Comparison of ENCODE assay signal across 33 cellular contexts in the genomic region with DNA sequence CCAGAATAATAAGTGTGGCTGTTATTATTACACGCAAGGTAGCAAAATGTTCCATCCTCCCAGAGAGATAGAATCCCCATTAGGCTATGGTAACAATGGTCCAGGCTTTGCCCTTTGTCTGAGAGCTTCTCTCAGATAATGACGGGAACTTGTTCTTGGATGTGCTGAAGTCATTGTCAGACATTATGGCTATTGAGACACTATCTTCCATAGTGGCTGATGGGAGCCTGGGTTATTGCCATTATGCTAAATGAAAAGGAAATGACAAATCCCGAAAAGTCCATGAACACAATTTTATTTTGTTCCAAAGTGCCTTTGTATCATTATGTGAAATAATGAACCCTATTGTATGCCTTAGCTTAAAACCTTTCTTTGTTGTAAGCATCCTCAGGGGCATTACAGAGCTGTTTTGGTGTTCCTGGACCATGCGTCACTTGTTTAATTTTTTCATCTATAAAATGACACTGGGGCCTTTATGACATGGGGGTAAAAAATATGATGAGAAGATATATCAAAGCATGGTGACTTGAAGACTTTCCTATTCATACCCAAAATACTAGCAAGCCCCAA.
"Had no signal": no experiment of that assay in that cellular context is flagged by ENCODE, and none has a peak within 500 bp of the region (broad histone marks: within the 10 kb centered on the region; RNA-seq: fewer than 3 reads in every experiment).

No MANE protein-coding gene starts in this region.

- H3K27me3 Mint-ChIP-seq: effector memory CD8-positive, alpha-beta T cell; natural killer cell treated with Interleukin-12 subunit alpha and Interleukin-12 subunit beta and Interleukin-15 and Interleukin-18, amount 100 ng/mL, for 72 hours; stimulated activated naive CD8-positive, alpha-beta T cell treated with anti-CD3 and anti-CD28 coated beads, Interleukin-15, amount 100 ng/mL, for 72 hours had no signal

- H3K9me3 ChIP-seq: esophagus squamous epithelium, gastroesophageal sphincter, heart right ventricle, left ventricle myocardium inferior, lower lobe of right lung, mucosa of descending colon, neutrophil, pancreas, right atrium auricular region, thyroid gland had no signal

- ATAC-seq: effector memory CD8-positive, alpha-beta T cell; gastroesophageal sphincter; heart right ventricle; left colon; lower lobe of right lung; mucosa of descending colon; natural killer cell treated with Interleukin-12 subunit alpha and Interleukin-12 subunit beta and Interleukin-15 and Interleukin-18, amount 100 ng/mL, for 72 hours; pancreas; sciatic nerve; stimulated activated naive CD8-positive, alpha-beta T cell treated with anti-CD3 and anti-CD28 coated beads, Interleukin-15, amount 100 ng/mL, for 72 hours had no signal

- H3K4me1 ChIP-seq: esophagus squamous epithelium, gastroesophageal sphincter, left ventricle myocardium inferior, lower lobe of right lung, pancreas, right atrium auricular region, thyroid gland had no signal

- H3K27me3 ChIP-seq: esophagus squamous epithelium, gastroesophageal sphincter, heart right ventricle, neutrophil, pancreas, right atrium auricular region, thyroid gland had no signal

- H3K4me3 ChIP-seq: esophagus squamous epithelium, gastroesophageal sphincter, heart right ventricle, left ventricle myocardium inferior, lower lobe of right lung, mucosa of descending colon, pancreas, right atrium auricular region, smooth muscle cell, thyroid gland had no signal

- H3K4me1 Mint-ChIP-seq: mesothelial cell of epicardium; naive B cell; stimulated activated naive CD8-positive, alpha-beta T cell treated with anti-CD3 and anti-CD28 coated beads, Interleukin-15, amount 100 ng/mL, for 72 hours had no signal

- H3K27ac ChIP-seq: esophagus squamous epithelium, gastroesophageal sphincter, heart right ventricle, left ventricle myocardium inferior, lower lobe of right lung, neutrophil, pancreas, right atrium auricular region, thyroid gland had no signal

- H3K36me3 ChIP-seq: esophagus squamous epithelium, gastroesophageal sphincter, heart right ventricle, left ventricle myocardium inferior, lower lobe of right lung, neutrophil, pancreas, right atrium auricular region, thyroid gland had no signal

- H3K36me3 Mint-ChIP-seq: mesothelial cell of epicardium; naive B cell; natural killer cell treated with Interleukin-12 subunit alpha and Interleukin-12 subunit beta and Interleukin-15 and Interleukin-18, amount 100 ng/mL, for 72 hours had no signal

- H3K27ac Mint-ChIP-seq: effector memory CD8-positive, alpha-beta T cell; mesothelial cell of epicardium; naive B cell; natural killer cell treated with Interleukin-12 subunit alpha and Interleukin-12 subunit beta and Interleukin-15 and Interleukin-18, amount 100 ng/mL, for 72 hours; progenitor cell of endocrine pancreas; stimulated activated naive CD8-positive, alpha-beta T cell treated with anti-CD3 and anti-CD28 coated beads, Interleukin-15, amount 100 ng/mL, for 72 hours had no signal

- DNase-seq: cerebellar nuclear complex; cortex of kidney; effector memory CD8-positive, alpha-beta T cell; erythroblast; esophagus squamous epithelium; glutamatergic neuron; heart right ventricle; islet precursor cell; kidney glomerular epithelial cell; left colon; left ventricle myocardium inferior; lower lobe of right lung; mesenchymal stem cell; mucosa of descending colon; naive B cell; pancreas; stimulated activated CD4-positive, alpha-beta T cell treated with anti-CD3 and anti-CD28 coated beads, Interleukin-12 subunit alpha, Interleukin-12 subunit beta, amount 100 ng/mL, for 4 hours; stimulated activated CD4-positive, alpha-beta T cell treated with anti-CD3 and anti-CD28 coated beads, Interleukin-1b, Interleukin-23, amount 100 ng/mL, for 48 hours; stimulated activated CD4-positive, alpha-beta T cell treated with anti-CD3 and anti-CD28 coated beads, Interleukin-4, amount 100 ng/mL, for 1 hour; stimulated activated CD8-positive, alpha-beta memory T cell treated with anti-CD3 and anti-CD28 coated beads, Interleukin-4, amount 100 ng/mL, for 48 hours; stimulated activated naive CD4-positive, alpha-beta T cell; stimulated activated naive CD8-positive, alpha-beta T cell treated with anti-CD3 and anti-CD28 coated beads, Interleukin-15, amount 100 ng/mL, for 72 hours; thyroid gland; trophoblast cell had no signal

- H3K4me3 Mint-ChIP-seq: effector memory CD8-positive, alpha-beta T cell; mesothelial cell of epicardium; naive B cell; natural killer cell treated with Interleukin-12 subunit alpha and Interleukin-12 subunit beta and Interleukin-15 and Interleukin-18, amount 100 ng/mL, for 72 hours; neural crest cell; stimulated activated naive CD8-positive, alpha-beta T cell treated with anti-CD3 and anti-CD28 coated beads, Interleukin-15, amount 100 ng/mL, for 72 hours had no signal

- H3K9me3 Mint-ChIP-seq: mesothelial cell of epicardium; stimulated activated naive CD8-positive, alpha-beta T cell treated with anti-CD3 and anti-CD28 coated beads, Interleukin-15, amount 100 ng/mL, for 72 hours had no signal
